Comparison of ENCODE assay signal across 10 cellular contexts in the genomic region with DNA sequence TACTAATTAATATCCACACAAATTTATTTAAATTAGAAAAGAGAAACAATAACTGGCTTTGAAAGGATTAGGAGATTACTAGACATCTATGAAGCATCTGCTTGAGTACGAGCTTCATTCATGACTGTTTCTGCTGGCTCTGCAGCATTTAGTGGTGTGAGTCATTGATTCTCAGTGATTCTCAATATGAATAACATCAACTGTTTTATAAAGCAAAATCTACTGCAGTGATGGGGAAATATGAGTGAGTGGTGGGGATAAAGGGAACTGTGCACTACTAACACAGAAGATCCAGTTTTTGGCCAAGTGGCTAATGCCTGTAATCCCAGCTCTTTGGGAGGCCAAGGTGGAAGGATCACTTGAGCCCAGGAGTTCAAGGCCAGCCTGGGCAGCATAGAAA. TPM values are rescaled to one million over a fixed set of nuclear protein-coding genes. Genes with fewer than 3 reads are reported as not detected.
DNase-seq lines count a peak whose midpoint lies in the region; ATAC-seq and TF ChIP-seq lines count a peak whose summit lies in the region.
"Had no signal": no experiment of that assay in that cellular context is flagged by ENCODE, and none has a peak within 500 bp of the region (broad histone marks: within the 10 kb centered on the region; RNA-seq: fewer than 3 reads in every experiment).

No MANE protein-coding gene starts in this region.

- peak overlapping the region; percentile 31 for H3K27ac ChIP-seq in PC-3 (ENCODE audit: low read length)
- H3K27ac ChIP-seq in sigmoid colon, result peak overlapping the region; percentile 76 to 99 (median 92)

- CTCF ChIA-PET in PC-3 (lab: Charles Lee), result interaction anchor here (0.5 kb wide), 1 partner anchor 70 kb away, joined by 3 read pairs; no protein-coding TSS in a partner anchor

- H3K4me1 ChIP-seq in PC-3 (ENCODE audit: insufficient read depth, low read length) (peaks cover 30% of the 10 kb centered on the region), sigmoid colon (peaks cover 0 to 92% (median 88%) of the 10 kb centered on the region in 4 donors)

- H3K9ac ChIP-seq in PC-3 (ENCODE audit: low read length), result no peak overlapping the region

- TF ChIP-seq CTCF in PC-3 (conservative IDR thresholded peaks at IDR 0.05; ENCODE audit: low read depth, low read length), result no peak
- no peak for TF ChIP-seq CTCF in sigmoid colon (IDR thresholded peaks at IDR 0.05)

- no peak overlapping the region for H2AFZ ChIP-seq in PC-3 (ENCODE audit: low read length)

- no peaks in the 10 kb centered on the region for H4K20me1 ChIP-seq in PC-3 (ENCODE audit: low read length)

- H3K36me3 ChIP-seq in PC-3 (ENCODE audit: low read depth, low read length) (no peaks in the 10 kb centered on the region), sigmoid colon (no peaks in the 10 kb centered on the region)

- peak overlapping the region; percentile 12 for H3K4me2 ChIP-seq in PC-3 (ENCODE audit: low read length)

- POLR2A ChIA-PET in PC-3 (lab: Charles Lee; ENCODE audit: unreplicated experiment), result interaction anchor here (0.6 kb wide), 1 partner anchor 10 kb away, joined by 3 read pairs; no protein-coding TSS in a partner anchor

- H3F3A ChIP-seq in PC-3 (ENCODE audit: low read length, unreplicated experiment), result no peaks in the 10 kb centered on the region

- TF ChIP-seq POLR2A in sigmoid colon (IDR thresholded peaks at IDR 0.05), result no peak

- intact Hi-C loops in PC-3 (cut with micrococcal nuclease), result no loop called here
- intact Hi-C loops in sigmoid colon (cut with DNase I), result no loop called here

- H3K9me3 ChIP-seq in PC-3 (ENCODE audit: low read length) (no peaks in the 10 kb centered on the region), sigmoid colon (no peaks in the 10 kb centered on the region)

- H3K27me3 ChIP-seq in PC-3 (ENCODE audit: low read length), result no peaks in the 10 kb centered on the region
- no peaks in the 10 kb centered on the region for H3K27me3 ChIP-seq in sigmoid colon

- ATAC-seq in PC-3 (peak; percentile 62), GM18907 (IDR thresholded peaks at IDR 0.05; ENCODE audit: unreplicated experiment) (no peak)

- no TSS peak for BruUV-seq in PC-3 (replicated peaks; lab: Mats Ljungman, UMichigan)

- no peak for TF ChIP-seq EP300 in sigmoid colon (IDR thresholded peaks at IDR 0.05)

- WGBS in sigmoid colon, 2 donors, result 48 to 82% methylated on average over 1 of the region's 1 CpG

- DNase-seq in NOMO-1 treated with DMSO at 0.1 percent for 48 hours (lab: John Stamatoyannopoulos, UW; ENCODE audit: unreplicated experiment), result peak; percentile 28
- DNase-seq in NOMO-1 treated with dmso at 0.1 percent for 144 hours (lab: John Stamatoyannopoulos, UW; ENCODE audit: unreplicated experiment), result no peak
- peak; percentile 65 for DNase-seq in PC-3
- peak; percentile 32 for DNase-seq in dermis blood vessel endothelial cell
- no peak for DNase-seq in sigmoid colon
- DNase-seq in 8988T, result no peak
- DNase-seq in H4 (ENCODE audit: low spot score), result no peak
- DNase-seq: NCI-H510A, occipital lobe had no signal

- H3K4me3 ChIP-seq in PC-3 (ENCODE audit: low read length) (no peak overlapping the region), sigmoid colon (no peak overlapping the region)

- H3K79me2 ChIP-seq in PC-3 (ENCODE audit: low read length), result peaks cover 99% of the 10 kb centered on the region

- H3K9me2 ChIP-seq in PC-3 (replicated peaks; ENCODE audit: low read length), result no peaks in the 10 kb centered on the region

RNA-seq across cellular contexts. Expression of a gene that starts 8.4 kb away (rescaled TPM):
- total RNA-seq in PC-3 (2014; rRNA removed) (30.8 and 39.6 TPM in 2 replicates), dermis blood vessel endothelial cell (49.5 and 82.3 TPM in 2 replicates), sigmoid colon (100 to 1,000 TPM in 3 of 4 donors, 10 to 100 TPM in 1; 92.8 to 172 (median 104) TPM)
- 10 to 100 TPM; 12.5 to 39.0 (median 13.2) TPM for polyA plus RNA-seq in sigmoid colon
- 19.2 and 24.7 TPM in 2 replicates for total RNA-seq in H4 (2014; rRNA removed; shearing (Covaris generic))

RNA-seq across cellular contexts. Expression of a gene that starts 19.1 kb away (rescaled TPM):
- total RNA-seq in PC-3 (2014; rRNA removed) (11.4 and 15.4 TPM in 2 replicates), dermis blood vessel endothelial cell (29.3 and 167 TPM in 2 replicates), sigmoid colon (10 to 100 TPM; 18.9 to 27.7 (median 21.6) TPM)
- polyA plus RNA-seq in sigmoid colon, result 10 to 100 TPM in 1 of 3 donors, 1 to 10 TPM in 2; 3.6 to 34.1 (median 3.7) TPM
- 13.0 and 21.3 TPM in 2 replicates for total RNA-seq in H4 (2014; rRNA removed; shearing (Covaris generic))

Comparison
In these comparisons a context has a peak if more than half of its experiments do, and no peak if none do; other contexts are left out.
1. DNase-seq: peak in NOMO-1 treated with DMSO at 0.1 percent for 48 hours (single experiment), PC-3 (single experiment) and dermis blood vessel endothelial cell (single experiment); none in NOMO-1 treated with dmso at 0.1 percent for 144 hours (single experiment), sigmoid colon (single experiment), 8988T (single experiment) and H4 (single experiment).